ENCODE assay signal across 8 cellular contexts in the genomic region with DNA sequence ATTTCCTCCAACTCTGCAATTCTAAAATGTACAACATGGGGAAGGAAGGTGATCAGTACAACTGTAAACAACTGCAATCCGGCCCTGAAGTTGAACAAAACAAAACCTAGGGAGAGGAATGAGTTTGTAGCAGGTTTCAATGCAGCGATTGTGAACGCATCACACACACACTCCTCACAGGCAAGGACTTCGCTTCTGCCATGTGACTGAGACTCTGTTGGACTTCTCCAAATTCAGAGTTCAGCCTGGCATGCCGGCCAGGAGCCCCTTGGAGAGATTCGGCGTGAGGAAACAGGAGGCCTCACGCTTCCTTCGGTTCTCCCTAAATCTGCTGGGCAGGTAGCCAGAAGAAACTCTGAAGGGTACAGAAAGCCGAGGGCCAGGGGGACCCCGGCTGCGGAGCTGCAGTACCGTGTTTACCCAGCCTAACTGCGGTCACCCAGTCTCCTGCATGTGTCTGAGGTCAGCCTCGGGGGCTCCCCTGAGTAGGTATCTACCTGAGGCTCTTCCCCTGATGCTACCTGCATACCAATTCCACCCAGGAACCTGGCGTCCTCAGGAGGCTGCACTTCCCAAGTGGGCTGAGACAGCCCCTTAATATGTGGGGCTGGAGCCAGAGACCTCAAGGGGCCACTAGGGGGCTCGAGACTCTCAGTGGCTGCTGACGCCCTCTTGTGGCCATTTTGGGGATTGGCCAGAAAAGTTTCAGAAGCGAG. TPM values are rescaled to one million over a fixed set of nuclear protein-coding genes. Genes with fewer than 3 reads are reported as not detected.
DNase-seq lines count a peak whose midpoint lies in the region; ATAC-seq, FAIRE-seq and TF ChIP-seq lines count a peak whose summit lies in the region.

No MANE protein-coding gene starts in this region.

- no peaks in the 10 kb centered on the region for H3K27me3 ChIP-seq in MG63
- H3K27me3 ChIP-seq in osteoblast (ENCODE audit: insufficient read depth, low read length): no peaks in the 10 kb centered on the region

- peak; percentile 100 for TF ChIP-seq CTCF in AG10803 (conservative IDR thresholded peaks at IDR 0.05; ENCODE audit: low read length)
- peak; percentile 100 for TF ChIP-seq CTCF in osteoblast (IDR thresholded peaks at IDR 0.05; ENCODE audit: extremely low read depth, low read depth, low read length)

- H3K9me3 ChIP-seq in MG63: no peaks in the 10 kb centered on the region
- H3K9me3 ChIP-seq in osteoblast (ENCODE audit: low read depth, low read length): no peaks in the 10 kb centered on the region

- FAIRE-seq in frontal cortex (lab: Jason Lieb, UNC): no peak

- DNase-seq in AG10803 (ENCODE audit: low read depth): peak; percentile 86
- peak; percentile 81 for DNase-seq in MG63
- DNase-seq in SIG-M5 treated with dmso at 0.1 percent for 504 hours (lab: John Stamatoyannopoulos, UW; ENCODE audit: unreplicated experiment): peak; percentile 96
- peak; percentile 95 for DNase-seq in activated effector memory CD4-positive, alpha-beta T cell treated with anti-CD3 and anti-CD28 coated beads, Interleukin-2, amount 50 U/mL, for 16 hours
- DNase-seq in frontal cortex (ENCODE audit: low spot score in 2 of 2): peak; percentile 71 to 84
- peak; percentile 98 for DNase-seq in osteoblast (ENCODE audit: insufficient read length, low spot score, missing footprints)
- DNase-seq in superior temporal gyrus (ENCODE audit: extremely low spot score): peak; percentile 98

- ATAC-seq in GM19351 (IDR thresholded peaks at IDR 0.05; ENCODE audit: unreplicated experiment): peak; percentile 53

- peaks cover under 1% of the 10 kb centered on the region for H3K79me2 ChIP-seq in osteoblast (ENCODE audit: insufficient read depth, low read length)

- H3K27ac ChIP-seq in osteoblast (ENCODE audit: low read depth, low read length): no peak overlapping the region

- H3K4me2 ChIP-seq in osteoblast (ENCODE audit: insufficient read depth, low read length): peak overlapping the region; percentile 56

- no peaks in the 10 kb centered on the region for H3K36me3 ChIP-seq in MG63
- H3K36me3 ChIP-seq in osteoblast (ENCODE audit: insufficient read depth, low read length): no peaks in the 10 kb centered on the region

- peak overlapping the region; percentile 73 for H2AFZ ChIP-seq in osteoblast (ENCODE audit: low read length)

- H3K4me3 ChIP-seq in AG10803 (ENCODE audit: low read length): no peak overlapping the region
- H3K4me3 ChIP-seq in MG63: no peak overlapping the region
- peak overlapping the region; percentile 24 for H3K4me3 ChIP-seq in osteoblast (ENCODE audit: insufficient read depth, low read length)

- peaks cover 38% of the 10 kb centered on the region for H3K4me1 ChIP-seq in osteoblast (ENCODE audit: insufficient read depth, low read length)

- no peaks in the 10 kb centered on the region for H4K20me1 ChIP-seq in osteoblast (ENCODE audit: insufficient read depth, low read length)

RNA-seq across cellular contexts. Expression of gene ANXA9, which starts 2.9 kb away (rescaled TPM):
- 0.46 TPM in 1 of 2 replicates, not detected in the other for total RNA-seq in MG63 (2014; rRNA removed; shearing (Covaris generic); ENCODE audit: low replicate concordance)
- total RNA-seq in frontal cortex: under 0.01 TPM
- total RNA-seq in osteoblast: under 0.01 TPM in 2 replicates

RNA-seq across cellular contexts. Expression of gene CERS2, which starts 4.5 kb away (rescaled TPM):
- 86.1 and 89.6 TPM in 2 replicates for total RNA-seq in MG63 (2014; rRNA removed; shearing (Covaris generic); ENCODE audit: low replicate concordance)
- 30.2 TPM for total RNA-seq in frontal cortex
- total RNA-seq in osteoblast: 159 and 164 TPM in 2 replicates

RNA-seq across cellular contexts. Expression of gene MINDY1, which starts 27.5 kb away (rescaled TPM):
- 8.7 and 8.9 TPM in 2 replicates for total RNA-seq in MG63 (2014; rRNA removed; shearing (Covaris generic); ENCODE audit: low replicate concordance)
- total RNA-seq in frontal cortex: 12.2 TPM
- 17.1 and 18.1 TPM in 2 replicates for total RNA-seq in osteoblast

RNA-seq across cellular contexts. Expression of gene PRUNE1, which starts 29.1 kb away (rescaled TPM):
- total RNA-seq in MG63 (2014; rRNA removed; shearing (Covaris generic); ENCODE audit: low replicate concordance): 7.5 and 8.1 TPM in 2 replicates
- total RNA-seq in frontal cortex (20.4 TPM), osteoblast (8.3 and 11.6 TPM in 2 replicates)

RNA-seq across cellular contexts. Expression of gene SETDB1, which starts 53.0 kb away (rescaled TPM):
- 23.5 and 49.2 TPM in 2 replicates for total RNA-seq in MG63 (2014; rRNA removed; shearing (Covaris generic); ENCODE audit: low replicate concordance)
- 62.8 TPM for total RNA-seq in frontal cortex
- 38.0 and 42.3 TPM in 2 replicates for total RNA-seq in osteoblast
